8 cellular contexts compared by ENCODE assay signal in genomic region chr2:64831134-64831976, GRCh38.
DNase-seq lines count a peak whose midpoint lies in the region; ATAC-seq lines count a peak whose summit lies in the region.

No MANE protein-coding gene starts in this region.

- DNase-seq in NCI-H446 (lab: John Stamatoyannopoulos, UW) (peak; percentile 33 to 59), NCI-H446 treated with DMSO at 0.1 percent for 48 hours (lab: John Stamatoyannopoulos, UW) (no peak), NCI-H187 (lab: John Stamatoyannopoulos, UW) (peak; percentile 59 to 89), dermis microvascular lymphatic vessel endothelial cell (ENCODE audit: low read depth in 2 of 2) (peak; percentile 92 to 95), lung microvascular endothelial cell (ENCODE audit: low read depth in 2 of 2) (peak; percentile 96 to 97)
- DNase-seq in activated CD4-positive, alpha-beta T cell treated with anti-CD3 and anti-CD28 coated beads, Interleukin-2, amount 50 U/mL, for 4 hours: peak; percentile 83 to 84
- peak; percentile 67 for DNase-seq in stimulated activated CD8-positive, alpha-beta memory T cell treated with anti-CD3 and anti-CD28 coated beads, Interleukin-12 subunit alpha, Interleukin-12 subunit beta, amount 100 ng/mL, for 1 hour (ENCODE audit: low read depth)

- peak; percentile 85 for ATAC-seq in HG02852 (IDR thresholded peaks at IDR 0.05; ENCODE audit: unreplicated experiment)
